Comparison of ENCODE assay signal across 20 cellular contexts in genomic region chr1:4169991-4170390, GRCh38.
"Had no signal": no experiment of that assay in that cellular context is flagged by ENCODE, and none has a peak within 500 bp of the region (broad histone marks: within the 10 kb centered on the region; RNA-seq: fewer than 3 reads in every experiment).

No MANE protein-coding gene starts in this region.

- H3K4me2 ChIP-seq: SK-N-SH had no signal

- ATAC-seq: activated CD8-positive, alpha-beta T cell treated with anti-CD3 and anti-CD28 coated beads for 36 hours; Panc1 had no signal

- H3K27me3 ChIP-seq: ascending aorta, cardiac muscle cell, SJSA1 had no signal

- H3K9ac ChIP-seq: SK-N-SH had no signal

- DNase-seq: activated CD4-positive, alpha-beta T cell treated with anti-CD3 and anti-CD28 coated beads, Interleukin-2, amount 10 ng/mL, durations not matched to agents 24 days and 14 days; activated CD4-positive, alpha-beta T cell treated with anti-CD3 and anti-CD28 coated beads, Interleukin-2, amount 50 U/mL, for 4 hours; activated CD8-positive, alpha-beta T cell treated with anti-CD3 and anti-CD28 coated beads for 36 hours; activated naive CD4-positive, alpha-beta T cell treated with Interleukin-2 at 50 U/mL for 16 hours; activated naive CD8-positive, alpha-beta T cell treated with anti-CD3 and anti-CD28 coated beads, Interleukin-2, amount 10 ng/mL, durations not matched to agents 7 days and 5 days; Karpas-422; KBM-7; NCI-H1105; NCI-H1436; NCI-H1694; NCI-H1930; NCI-H2081 treated with DMSO at 0.1 percent for 48 hours; NCI-H345; NCI-H524 treated with DMSO at 0.1 percent for 48 hours; SHP77; SK-N-SH had no signal

- H3K36me3 ChIP-seq: ascending aorta, cardiac muscle cell, SJSA1 had no signal

- H3K4me1 ChIP-seq: ascending aorta, SJSA1 had no signal

- H3K9me3 ChIP-seq: ascending aorta, SK-N-SH had no signal

- H3K27ac ChIP-seq: ascending aorta, cardiac muscle cell, SJSA1 had no signal

- H3K4me3 ChIP-seq: ascending aorta, cardiac muscle cell, SJSA1 had no signal
